37 cellular contexts compared by ENCODE assay signal in genomic region chr7:18049262-18049661, GRCh38. TPM values are rescaled to one million over a fixed set of nuclear protein-coding genes. Genes with fewer than 3 reads are reported as not detected.
"Had no signal": no experiment of that assay in that cellular context is flagged by ENCODE, and none has a peak within 500 bp of the region (broad histone marks: within the 10 kb centered on the region; RNA-seq: fewer than 3 reads in every experiment).

No MANE protein-coding gene starts in this region.

- H3K4me3 ChIP-seq: adrenal gland, body of pancreas, breast epithelium had no signal

- DNase-seq: activated B cell treated with CpG ODN at 0.5 μM for 24 hours; activated CD4-positive, alpha-beta memory T cell treated with anti-CD3 and anti-CD28 coated beads for 36 hours; activated CD4-positive, alpha-beta T cell treated with anti-CD3 and anti-CD28 coated beads for 4 hours; activated CD4-positive, alpha-beta T cell treated with anti-CD3 and anti-CD28 coated beads, Interleukin-2, amount 10 ng/mL, durations not matched to agents 24 days and 14 days; activated CD4-positive, alpha-beta T cell treated with anti-CD3 and anti-CD28 coated beads, Interleukin-2, amount 50 U/mL, for 1 hour; activated CD4-positive, alpha-beta T cell treated with anti-CD3 and anti-CD28 coated beads, Interleukin-2, amount 50 U/mL, for 4 hours; activated CD4-positive, CD25-positive, alpha-beta regulatory T cell treated with anti-CD3 and anti-CD28 coated beads, Interleukin-2, amount 50 U/mL, for 72 hours; activated CD8-positive, alpha-beta memory T cell treated with anti-CD3 and anti-CD28 coated beads, Interleukin-2, amount 50 U/mL, for 4 hours; activated CD8-positive, alpha-beta T cell treated with anti-CD3 and anti-CD28 coated beads for 36 hours; activated effector memory CD4-positive, alpha-beta T cell treated with anti-CD3 and anti-CD28 coated beads, Interleukin-2, amount 50 U/mL, for 16 hours; activated gamma-delta T cell treated with Interleukin-2 at 50 U/mL for 16 hours; activated naive CD4-positive, alpha-beta T cell; activated naive CD4-positive, alpha-beta T cell treated with anti-CD3 and anti-CD28 coated beads for 36 hours; activated naive CD4-positive, alpha-beta T cell treated with anti-CD3 and anti-CD28 coated beads, Interleukin-2, amount 50 U/mL, for 16 hours; activated naive CD8-positive, alpha-beta T cell treated with anti-CD3 and anti-CD28 coated beads for 36 hours; activated T-cell treated with anti-CD3 and anti-CD28 coated beads for 4 hours; activated T-cell treated with anti-CD3 and anti-CD28 coated beads, Interleukin-2, amount 50 U/mL, for 1 hour; activated T-cell treated with anti-CD3 and anti-CD28 coated beads, Interleukin-2, amount 50 U/mL, for 4 hours; activated T-cell treated with anti-CD3 and anti-CD28 coated beads, Interleukin-2, amount 50 U/mL, for 72 hours; adrenal gland; amniotic stem cell; aorta; body of pancreas; brain microvascular endothelial cell; central memory CD4-positive, alpha-beta T cell; T-helper 2 cell; T-helper 9 cell had no signal

- H3K36me3 ChIP-seq: adrenal gland, brain microvascular endothelial cell, breast epithelium had no signal

- H3K27ac ChIP-seq: adrenal gland, body of pancreas, brain microvascular endothelial cell, breast epithelium, VCaP had no signal

- H3K4me1 ChIP-seq: adrenal gland, body of pancreas, breast epithelium had no signal

- ATAC-seq: activated CD8-positive, alpha-beta T cell treated with anti-CD3 and anti-CD28 coated beads for 36 hours; activated T-cell treated with anti-CD3 and anti-CD28 coated beads, Interleukin-2, amount 50 U/mL, for 4 hours; activated T-cell treated with anti-CD3 and anti-CD28 coated beads, Interleukin-2, amount 50 U/mL, for 72 hours; activated T-helper 17 cell treated with anti-CD3 and anti-CD28 coated beads, Interleukin-2, amount 50 U/mL, for 72 hours; body of pancreas had no signal

- FAIRE-seq: astrocyte, colon, TTC549 had no signal

- H3K27me3 ChIP-seq: adrenal gland, body of pancreas, brain microvascular endothelial cell, breast epithelium had no signal

- H3K9me3 ChIP-seq: adrenal gland, body of pancreas, breast epithelium had no signal

RNA-seq across cellular contexts. Expression of gene PRPS1L1, which starts 21.6 kb away (rescaled TPM):
- total RNA-seq: activated B cell treated with CpG ODN at 0.5 μM for 24 hours; activated CD4-positive, alpha-beta memory T cell treated with anti-CD3 and anti-CD28 coated beads for 36 hours; activated CD4-positive, alpha-beta T cell treated with anti-CD3 and anti-CD28 coated beads, Interleukin-2, amount 10 ng/mL, durations not matched to agents 24 days and 14 days; activated CD8-positive, alpha-beta memory T cell treated with anti-CD3 and anti-CD28 coated beads for 36 hours; activated CD8-positive, alpha-beta T cell treated with anti-CD3 and anti-CD28 coated beads for 36 hours; activated naive CD4-positive, alpha-beta T cell treated with anti-CD3 and anti-CD28 coated beads for 36 hours; activated naive CD8-positive, alpha-beta T cell treated with anti-CD3 and anti-CD28 coated beads for 36 hours; activated T-cell treated with anti-CD3 and anti-CD28 coated beads, Interleukin-2, amount 50 U/mL, for 4 hours; activated T-cell treated with anti-CD3 and anti-CD28 coated beads, Interleukin-2, amount 50 U/mL, for 72 hours; activated T-helper 1 cell treated with anti-CD3 and anti-CD28 coated beads, Interleukin-12 subunit alpha, Interleukin-12 subunit beta, Interleukin-2, Interleukin-4 antibody, amounts not matched to agents 30 ng/mL and 10 ng/mL and 1 ng/mL, durations not matched to agents 14 hours and 24 hours and 36 hours; activated T-helper 17 cell treated with anti-CD3 and anti-CD28 coated beads, Interleukin-2, amount 50 U/mL, for 72 hours; adrenal gland; aorta; astrocyte; body of pancreas; breast epithelium; cardiac septum; cerebellum had no signal
- polyA plus RNA-seq: adrenal gland, aorta had no signal
